1 cellular context compared by ENCODE assay signal in the genomic region with DNA sequence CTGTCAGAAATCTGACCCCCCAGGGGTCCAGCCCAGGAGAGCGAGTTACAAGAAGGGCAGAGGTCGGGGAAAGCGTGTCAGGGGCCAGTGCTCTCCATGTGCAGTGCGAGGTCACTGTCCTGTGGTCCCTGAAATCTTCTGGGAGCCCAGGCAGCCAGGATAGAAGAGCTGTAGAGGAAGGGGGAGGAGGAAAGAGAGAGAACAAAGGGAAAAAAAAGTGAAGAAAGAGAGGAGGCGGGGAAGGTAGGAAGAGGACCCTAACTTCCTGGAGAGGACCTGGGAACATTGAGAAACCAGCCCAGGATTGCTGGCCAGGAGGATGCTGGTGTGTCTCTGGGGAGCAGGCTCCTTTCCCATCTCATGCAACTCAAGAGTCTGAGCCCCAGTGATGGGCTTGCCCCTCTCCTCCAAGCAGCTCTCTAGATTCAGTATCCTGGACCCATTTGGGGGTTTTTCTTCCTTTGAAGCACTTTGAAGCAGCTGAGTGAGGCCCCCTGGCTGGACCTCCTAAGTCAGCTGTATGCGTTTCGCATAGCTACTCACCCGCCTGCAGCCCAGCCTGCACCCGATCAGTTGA.
TF ChIP-seq lines count a peak whose summit lies in the region.

No MANE protein-coding gene starts in this region.

TF ChIP-seq in A549, 52 proteins besides CTCF, POLR2A, EP300 and RAD21 (continued from another document):
- no peak for TF ChIP-seq BCL3 (IDR thresholded peaks at IDR 0.05)
